In genomic region chr5:35202319-35203111, GRCh38 we compare ENCODE assay signal across 9 cellular contexts. TPM values are rescaled to one million over a fixed set of nuclear protein-coding genes. Genes with fewer than 3 reads are reported as not detected.
DNase-seq lines count a peak whose midpoint lies in the region; ATAC-seq and TF ChIP-seq lines count a peak whose summit lies in the region.
"Had no signal": no experiment of that assay in that cellular context is flagged by ENCODE, and none has a peak within 500 bp of the region (broad histone marks: within the 10 kb centered on the region; RNA-seq: fewer than 3 reads in every experiment).

No MANE protein-coding gene starts in this region.

- TF ChIP-seq CTCF in NB4 (IDR thresholded peaks at IDR 0.05; ENCODE audit: low read depth, low read length): peak; percentile 83
- TF ChIP-seq CTCF in activated CD8-positive, alpha-beta T cell treated with anti-CD3 and anti-CD28 coated beads for 36 hours (IDR thresholded peaks at IDR 0.05): peak; percentile 31
- peak in 8 of 11 experiments; percentile 18 to 62 (median 52) for TF ChIP-seq CTCF in spleen (IDR thresholded peaks at IDR 0.05 in 8 of 11, conservative IDR thresholded peaks at IDR 0.05 in 3 of 11)
- peak in 2 of 4 experiments; percentile 16 to 26 for TF ChIP-seq CTCF in prostate gland (IDR thresholded peaks at IDR 0.05)

- CTCF ChIA-PET in activated CD8-positive, alpha-beta T cell treated with anti-CD3 and anti-CD28 coated beads for 36 hours (lab: Charles Lee): interaction anchor here (1.0 to 1.9 kb wide), 3 partner anchors 11 to 114 kb away, joined by 3 to 5 read pairs (median 3); no protein-coding TSS in a partner anchor

- H3K4me1 ChIP-seq in GM23248 (ENCODE audit: insufficient read depth) (peaks cover 31% of the 10 kb centered on the region), spleen (peaks cover 0 to 8% (median 0%) of the 10 kb centered on the region in 6 donors), prostate gland (replicated peaks) (no peaks in the 10 kb centered on the region)

- H3K36me3 ChIP-seq in GM23248 (ENCODE audit: low read depth): no peaks in the 10 kb centered on the region
- no peaks in the 10 kb centered on the region for H3K36me3 ChIP-seq in spleen
- H3K36me3 ChIP-seq in prostate gland: no peaks in the 10 kb centered on the region
- H3K36me3 ChIP-seq: BLaER1 had no signal

- H3F3A ChIP-seq in GM23248 (ENCODE audit: insufficient read depth): peaks cover 29% of the 10 kb centered on the region; the same call in 1 of the 2 replicates

- WGBS in GM23248 (ENCODE audit: low coverage in 1 of 2, low lambda C conversion rate in 2 of 2, missing lambda C conversion rate in 2 of 2), 2 experiments: 63 to 69% methylated on average over 5 of the region's 5 CpGs
- WGBS in spleen, 5 donors: 38 to 55% (median 49%) methylated on average over 5 of the region's 5 CpGs
- WGBS in prostate gland: 65% methylated on average over 5 of the region's 5 CpGs

- H3K27me3 Mint-ChIP-seq in activated CD8-positive, alpha-beta T cell treated with anti-CD3 and anti-CD28 coated beads for 36 hours: peaks cover 16% of the 10 kb centered on the region

- no peaks in the 10 kb centered on the region for H3K9me3 Mint-ChIP-seq in activated CD8-positive, alpha-beta T cell treated with anti-CD3 and anti-CD28 coated beads for 36 hours

- H3K79me2 ChIP-seq in GM23248 (ENCODE audit: insufficient read depth): no peaks in the 10 kb centered on the region

- no peaks in the 10 kb centered on the region for H3K4me1 Mint-ChIP-seq in activated CD8-positive, alpha-beta T cell treated with anti-CD3 and anti-CD28 coated beads for 36 hours (ENCODE audit: low read depth)

- peak; percentile 2 for DNase-seq in NCI-H2029 treated with DMSO at 0.1 percent for 48 hours (lab: John Stamatoyannopoulos, UW)
- DNase-seq in NCI-H2029 (lab: John Stamatoyannopoulos, UW): no peak
- peak; percentile 76 for DNase-seq in GM23248
- peak; percentile 64 for DNase-seq in NB4 (ENCODE audit: low read depth)
- DNase-seq in activated CD8-positive, alpha-beta T cell treated with anti-CD3 and anti-CD28 coated beads for 36 hours: peak; percentile 70
- peak; percentile 41 for DNase-seq in glomerular visceral epithelial cell (ENCODE audit: extremely low spot score)
- no peak for DNase-seq in spleen
- DNase-seq in prostate gland (ENCODE audit: low spot score): no peak

- H3K4me2 ChIP-seq in GM23248 (ENCODE audit: unreplicated experiment): peak overlapping the region; percentile 32
- H3K4me2 ChIP-seq: BLaER1 had no signal

- no peak for ATAC-seq in activated CD8-positive, alpha-beta T cell treated with anti-CD3 and anti-CD28 coated beads for 36 hours

- H3K9me3 ChIP-seq in GM23248 (ENCODE audit: low read depth): no peaks in the 10 kb centered on the region
- H3K9me3 ChIP-seq in spleen: no peaks in the 10 kb centered on the region
- H3K9me3 ChIP-seq in prostate gland: no peaks in the 10 kb centered on the region
- H3K9me3 ChIP-seq: BLaER1 had no signal

- no peak overlapping the region for H3K27ac Mint-ChIP-seq in activated CD8-positive, alpha-beta T cell treated with anti-CD3 and anti-CD28 coated beads for 36 hours

- POLR2A ChIA-PET in activated CD8-positive, alpha-beta T cell treated with anti-CD3 and anti-CD28 coated beads for 36 hours (lab: Charles Lee): no interaction called here

- in situ Hi-C loops in GM23248 (cut with MboI): loop anchor here (25.0 kb wide), 1 partner anchor 735 kb away; the partner anchor contains the start of gene CAPSL

- H3K4me3 ChIP-seq in GM23248 (no peak overlapping the region), NB4 (ENCODE audit: low read depth, low read length) (no peak overlapping the region), spleen (no peak overlapping the region), prostate gland (no peak overlapping the region)
- H3K4me3 ChIP-seq: BLaER1 had no signal

- H3K27me3 ChIP-seq in GM23248 (replicated peaks; ENCODE audit: insufficient read depth) (no peaks in the 10 kb centered on the region), spleen (replicated peaks in 1 of 7) (peaks cover 0 to 9% (median 0%) of the 10 kb centered on the region in 7 donors), prostate gland (replicated peaks; ENCODE audit: insufficient read depth) (no peaks in the 10 kb centered on the region)
- H3K27me3 ChIP-seq: BLaER1 had no signal

- peaks cover 2% of the 10 kb centered on the region; the same call in 1 of the 2 replicates for H3K9me2 ChIP-seq in GM23248 (ENCODE audit: insufficient read depth)

- H3K27ac ChIP-seq in GM23248 (no peak overlapping the region), spleen (no peak overlapping the region), prostate gland (no peak overlapping the region)
- H3K27ac ChIP-seq: BLaER1 had no signal

- intact Hi-C loops in activated CD8-positive, alpha-beta T cell treated with anti-CD3 and anti-CD28 coated beads for 36 hours (cut with micrococcal nuclease): no loop called here
- intact Hi-C loops in spleen (cut with DNase I; ENCODE audit: low total_unique reads) (no loop called here), prostate gland (cut with DNase I) (loop anchor here (10.0 kb wide), 1 partner anchor 108 kb away; no protein-coding TSS in a partner anchor)

- H3K4me3 Mint-ChIP-seq in activated CD8-positive, alpha-beta T cell treated with anti-CD3 and anti-CD28 coated beads for 36 hours: no peak overlapping the region

- no peak overlapping the region for H3K9ac ChIP-seq in GM23248
- H3K9ac ChIP-seq: BLaER1 had no signal

- no peaks in the 10 kb centered on the region for H4K20me1 ChIP-seq in GM23248 (ENCODE audit: insufficient read depth)
- H4K20me1 ChIP-seq: BLaER1 had no signal

- no peak overlapping the region for H2AFZ ChIP-seq in GM23248

- no peaks in the 10 kb centered on the region for H3K36me3 Mint-ChIP-seq in activated CD8-positive, alpha-beta T cell treated with anti-CD3 and anti-CD28 coated beads for 36 hours (ENCODE audit: low read depth)

- no peak for TF ChIP-seq POLR2A in NB4 (IDR thresholded peaks at IDR 0.05; ENCODE audit: extremely low read depth, insufficient read length)
- no peak for TF ChIP-seq POLR2A in spleen (IDR thresholded peaks at IDR 0.05)
- no peak for TF ChIP-seq POLR2A in prostate gland (IDR thresholded peaks at IDR 0.05)

RNA-seq across cellular contexts. Expression of gene PRLR, which starts 27.8 kb away (rescaled TPM):
- total RNA-seq in GM23248 (2014; rRNA removed; shearing (Covaris generic)): 5.8 and 14.2 TPM in 2 replicates
- polyA plus RNA-seq in GM23248 (2016; fragmentation: Nextera tagmentation; extraction: Ambion mirVana) (0.80 and 0.94 TPM in 2 replicates), spleen (under 1 TPM; 0.02 to 0.03 (median 0.03) TPM)
- not detected for total RNA-seq in activated CD8-positive, alpha-beta T cell treated with anti-CD3 and anti-CD28 coated beads for 36 hours
- total RNA-seq in spleen (under 1 TPM; 0.09 to 0.82 (median 0.40) TPM), prostate gland (1 to 10 TPM; 1.1 to 7.1 TPM)

Comparison
In these comparisons a context has a peak if more than half of its experiments do, and no peak if none do; other contexts are left out.
1. DNase-seq: peak in NCI-H2029 treated with DMSO at 0.1 percent for 48 hours (single experiment), GM23248 (single experiment), NB4 (single experiment), activated CD8-positive, alpha-beta T cell treated with anti-CD3 and anti-CD28 coated beads for 36 hours (single experiment) and glomerular visceral epithelial cell (single experiment); none in NCI-H2029 (single experiment), spleen (single experiment) and prostate gland (single experiment).